In the genomic region with DNA sequence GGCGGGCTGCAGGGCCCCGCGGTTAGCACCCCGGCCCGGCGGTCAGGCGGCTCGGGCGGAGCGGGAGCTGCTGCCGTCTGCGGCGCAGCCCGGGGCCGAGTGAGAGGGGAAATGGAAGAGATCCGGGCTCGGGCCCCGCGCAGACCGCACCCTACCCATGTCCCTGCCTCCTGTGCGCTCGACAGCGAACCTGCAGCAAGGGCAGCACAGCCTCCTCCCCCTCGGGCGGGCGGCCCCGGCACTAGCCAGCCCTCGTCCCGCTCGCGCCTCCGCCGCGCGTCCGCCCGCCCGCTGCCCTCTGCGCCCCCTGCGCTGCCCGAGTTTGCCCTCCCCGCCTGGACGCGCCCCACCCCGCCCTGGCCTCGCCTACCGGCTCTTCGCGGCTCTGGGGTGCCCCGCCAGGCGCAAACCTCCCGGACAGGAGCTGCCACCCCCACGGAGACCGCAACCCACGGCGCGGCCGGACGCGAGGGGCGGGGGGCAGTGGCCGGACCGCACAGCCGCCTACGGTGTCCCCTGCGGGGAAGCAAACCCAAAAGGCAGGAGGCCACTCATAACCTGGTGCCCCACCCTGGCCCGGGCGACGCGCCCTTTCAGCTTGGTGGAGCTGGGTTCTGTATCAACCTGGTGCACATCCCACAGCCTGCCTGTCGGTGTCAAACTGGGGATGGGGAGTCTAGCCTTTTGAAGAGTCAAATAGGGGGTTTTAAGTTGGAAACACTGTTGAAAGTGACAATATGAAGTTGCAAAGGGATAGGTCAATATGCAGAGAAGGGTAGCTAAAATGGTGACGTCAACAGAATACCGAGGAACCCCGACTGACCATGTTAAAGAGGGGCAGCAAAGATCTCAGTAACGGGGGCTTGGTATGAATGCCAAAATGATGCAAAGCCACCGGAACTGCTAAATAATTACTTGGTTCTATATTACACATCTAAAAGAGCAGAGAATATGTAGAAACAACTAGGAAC, we compare ENCODE assay signal across 9 cellular contexts.
DNase-seq lines count a peak whose midpoint lies in the region; ATAC-seq and TF ChIP-seq lines count a peak whose summit lies in the region.
"Had no signal": no experiment of that assay in that cellular context is flagged by ENCODE, and none has a peak within 500 bp of the region (broad histone marks: within the 10 kb centered on the region; RNA-seq: fewer than 3 reads in every experiment).

A gene (minus strand): TSS at position 101 of the 971 bp plus-strand sequence. CDS start 454 bp downstream, outside the sequence.

- peaks cover 18% of the 10 kb centered on the region for H3K27me3 ChIP-seq in parathyroid adenoma (ENCODE audit: control insufficient read depth, insufficient read depth, low read length)

- no peak within 1 kb of the TSS for H3K27ac ChIP-seq in parathyroid adenoma
- H3K27ac ChIP-seq: neutrophil had no signal

- H3K4me3 ChIP-seq in epithelial cell of esophagus (ENCODE audit: low read length) (no peak within 1 kb of the TSS), parathyroid adenoma (ENCODE audit: low read depth, low read length) (no peak within 1 kb of the TSS)

- no peaks in the 10 kb centered on the region for H3K36me3 ChIP-seq in parathyroid adenoma (ENCODE audit: control insufficient read depth, insufficient read depth, low read length)
- H3K36me3 ChIP-seq: neutrophil had no signal

- H3K79me2 ChIP-seq in parathyroid adenoma = no peaks in the 10 kb centered on the region

- DNase-seq in EL = peak; percentile 6
- DNase-seq in NCI-H2171 treated with DMSO at 0.1 percent for 48 hours (lab: John Stamatoyannopoulos, UW) = peak; percentile 7
- peak; percentile 26 for DNase-seq in epithelial cell of esophagus (ENCODE audit: low read depth)
- DNase-seq in middle frontal gyrus (ENCODE audit: extremely low spot score, low spot score) = no peak

- peaks cover 20% of the 10 kb centered on the region for H3K4me1 ChIP-seq in parathyroid adenoma

- H2AFZ ChIP-seq in parathyroid adenoma = peak within 1 kb of the TSS; percentile 33

- no peaks in the 10 kb centered on the region for H3K9me3 ChIP-seq in parathyroid adenoma (ENCODE audit: control insufficient read depth, low read length)
- H3K9me3 ChIP-seq: neutrophil had no signal

- ATAC-seq in GM19023 (IDR thresholded peaks at IDR 0.05; ENCODE audit: unreplicated experiment) (no peak), GM19455 (IDR thresholded peaks at IDR 0.05; ENCODE audit: unreplicated experiment) (no peak), HG03108 (IDR thresholded peaks at IDR 0.05; ENCODE audit: unreplicated experiment) (no peak)

- H3K9ac ChIP-seq in parathyroid adenoma = no peak within 1 kb of the TSS

- TF ChIP-seq CTCF in epithelial cell of esophagus (IDR thresholded peaks at IDR 0.05; ENCODE audit: insufficient read depth, low read depth, low read length, missing control alignments) (no peak), parathyroid adenoma (IDR thresholded peaks at IDR 0.05) (no peak)

- H3K4me2 ChIP-seq in parathyroid adenoma (ENCODE audit: low read length) = peak within 1 kb of the TSS; percentile 68
